ENCODE assay signal across 8 cellular contexts in genomic region chr5:31531543-31531887, GRCh38. TPM values are rescaled to one million over a fixed set of nuclear protein-coding genes. Genes with fewer than 3 reads are reported as not detected.
DNase-seq lines count a peak whose midpoint lies in the region; ATAC-seq and TF ChIP-seq lines count a peak whose summit lies in the region.

No MANE protein-coding gene starts in this region.

- H3K4me3 ChIP-seq in BJ (ENCODE audit: low read depth, low read length) = peak overlapping the region; percentile 97
- H3K4me3 ChIP-seq in body of pancreas = peak overlapping the region in 1 of 2 donors; percentile 64

- DNase-seq in BJ (ENCODE audit: low read depth) = no peak
- peak; percentile 61 for DNase-seq in OCI-M1 (lab: John Stamatoyannopoulos, UW)
- DNase-seq in body of pancreas = peak in 3 of 4 donors; percentile 10 to 38 (median 37)
- peak; percentile 54 for DNase-seq in islet precursor cell
- peak; percentile 38 to 46 for DNase-seq in stimulated activated CD4-positive, alpha-beta T cell treated with anti-CD3 and anti-CD28 coated beads, Interleukin-2, amount 100 ng/mL, for 24 hours
- DNase-seq in middle frontal gyrus (ENCODE audit: extremely low spot score, low spot score) = no peak

- H3K27ac ChIP-seq in body of pancreas = peak overlapping the region in 3 of 4 donors; percentile 18 to 85 (median 73)

- CTCF ChIA-PET in BJ (lab: Yijun Ruan, JAX) = interaction anchor here (0.8 to 1.5 kb wide), 5 partner anchors 10 to 278 kb away, joined by 3 to 5 read pairs (median 4); no protein-coding TSS in a partner anchor

- ATAC-seq in GM18873 (IDR thresholded peaks at IDR 0.05; ENCODE audit: low FRiP score, unreplicated experiment) = peak; percentile 15
- peak; percentile 31 for ATAC-seq in HG03064 (IDR thresholded peaks at IDR 0.05; ENCODE audit: low read depth, unreplicated experiment)
- peak; percentile 20 for ATAC-seq in body of pancreas

- 0 to 1% methylated on average over 13 of the region's 13 CpGs for WGBS in body of pancreas, 2 donors

- no peak for TF ChIP-seq POLR2A in body of pancreas (IDR thresholded peaks at IDR 0.05)

- H3K4me1 ChIP-seq in body of pancreas = peaks cover 28% of the 10 kb centered on the region

- intact Hi-C loops in body of pancreas (cut with DNase I) = no loop called here

- H3K36me3 ChIP-seq in BJ (ENCODE audit: control insufficient read depth, insufficient read depth, low read length) = peaks cover 8% of the 10 kb centered on the region
- peaks cover 0 to 8% of the 10 kb centered on the region in 2 donors for H3K36me3 ChIP-seq in body of pancreas (replicated peaks in 1 of 2; ENCODE audit: insufficient read depth in 1 of 2, low read depth in 2 of 2)

- TF ChIP-seq CTCF in BJ (IDR thresholded peaks at IDR 0.05; ENCODE audit: insufficient read depth, low read depth, low read length) (no peak), body of pancreas (IDR thresholded peaks at IDR 0.05) (no peak)

- no peaks in the 10 kb centered on the region for H3K27me3 ChIP-seq in BJ (ENCODE audit: control insufficient read depth, insufficient read depth, low read length)
- no peaks in the 10 kb centered on the region for H3K27me3 ChIP-seq in body of pancreas

- H3K9me3 ChIP-seq in body of pancreas = no peaks in the 10 kb centered on the region

- POLR2A ChIA-PET in BJ (lab: Charles Lee) = no interaction called here

RNA-seq across cellular contexts. Expression of gene DROSHA, which starts 0.4 kb away (rescaled TPM):
- 27.6 and 42.5 TPM in 2 replicates for polyA plus RNA-seq in BJ (2011; rRNA removed)
- 45.5 and 67.2 TPM in 2 replicates for polyA minus RNA-seq in BJ (2011; rRNA and poly(A)+ RNA removed)
- 10 to 100 TPM; 16.1 to 85.0 TPM for total RNA-seq in body of pancreas

RNA-seq across cellular contexts. Expression of gene C5orf22, which starts 0.6 kb away (rescaled TPM):
- 9.8 and 19.8 TPM in 2 replicates for polyA plus RNA-seq in BJ (2011; rRNA removed)
- 7.8 and 8.6 TPM in 2 replicates for polyA minus RNA-seq in BJ (2011; rRNA and poly(A)+ RNA removed)
- total RNA-seq in body of pancreas = 10 to 100 TPM; 15.5 to 16.6 TPM

Comparison
In these comparisons a context has a peak if more than half of its experiments do, and no peak if none do; other contexts are left out.
1. DNase-seq: peak in OCI-M1 (single experiment), body of pancreas (3 of 4), islet precursor cell (single experiment) and stimulated activated CD4-positive, alpha-beta T cell treated with anti-CD3 and anti-CD28 coated beads, Interleukin-2, amount 100 ng/mL, for 24 hours (2 of 2); none in BJ (single experiment) and middle frontal gyrus (single experiment).
2. Peak in every context shown above with its lines, with median percentiles within 50 percentile points of each other: ATAC-seq.